In the genomic region with DNA sequence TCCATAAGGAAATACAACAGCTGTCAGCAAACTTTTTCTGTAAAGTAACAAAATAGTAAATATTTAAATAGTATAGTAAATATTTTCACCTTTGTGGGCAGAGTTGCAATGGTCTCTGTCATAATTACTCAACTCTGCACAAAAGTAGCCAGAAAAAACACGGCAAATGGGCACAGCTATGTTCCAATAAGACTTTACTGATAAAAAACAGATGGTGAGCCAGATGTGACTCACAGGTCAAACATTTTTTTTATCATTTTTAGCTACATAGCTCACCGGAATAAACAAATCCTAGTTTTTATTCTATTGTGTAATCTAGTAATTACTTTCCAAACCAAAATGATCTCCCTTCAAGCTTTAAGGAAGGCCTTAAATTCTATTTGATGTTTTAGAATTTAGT, we compare ENCODE assay signal across 1 cellular context.
A peak's percentile ranks its signal among the peaks of the same experiment; 100 is the strongest.
TF ChIP-seq lines count a peak whose summit lies in the region.

No MANE protein-coding gene starts in this region.

TF ChIP-seq in HepG2, 621 proteins besides CTCF, POLR2A, EP300 and RAD21 (continued from another document):
- TF ChIP-seq, protein P1, sequence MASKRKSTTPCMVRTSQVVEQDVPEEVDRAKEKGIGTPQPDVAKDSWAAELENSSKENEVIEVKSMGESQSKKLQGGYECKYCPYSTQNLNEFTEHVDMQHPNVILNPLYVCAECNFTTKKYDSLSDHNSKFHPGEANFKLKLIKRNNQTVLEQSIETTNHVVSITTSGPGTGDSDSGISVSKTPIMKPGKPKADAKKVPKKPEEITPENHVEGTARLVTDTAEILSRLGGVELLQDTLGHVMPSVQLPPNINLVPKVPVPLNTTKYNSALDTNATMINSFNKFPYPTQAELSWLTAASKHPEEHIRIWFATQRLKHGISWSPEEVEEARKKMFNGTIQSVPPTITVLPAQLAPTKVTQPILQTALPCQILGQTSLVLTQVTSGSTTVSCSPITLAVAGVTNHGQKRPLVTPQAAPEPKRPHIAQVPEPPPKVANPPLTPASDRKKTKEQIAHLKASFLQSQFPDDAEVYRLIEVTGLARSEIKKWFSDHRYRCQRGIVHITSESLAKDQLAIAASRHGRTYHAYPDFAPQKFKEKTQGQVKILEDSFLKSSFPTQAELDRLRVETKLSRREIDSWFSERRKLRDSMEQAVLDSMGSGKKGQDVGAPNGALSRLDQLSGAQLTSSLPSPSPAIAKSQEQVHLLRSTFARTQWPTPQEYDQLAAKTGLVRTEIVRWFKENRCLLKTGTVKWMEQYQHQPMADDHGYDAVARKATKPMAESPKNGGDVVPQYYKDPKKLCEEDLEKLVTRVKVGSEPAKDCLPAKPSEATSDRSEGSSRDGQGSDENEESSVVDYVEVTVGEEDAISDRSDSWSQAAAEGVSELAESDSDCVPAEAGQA (IDR thresholded peaks at IDR 0.05; ENCODE audit: low read depth) = no peak
- TF ChIP-seq, protein P1 (CRISPR knock-in tag; IDR thresholded peaks at IDR 0.05; ENCODE audit: borderline replicate concordance) = no peak
- TF ChIP-seq NFIC (IDR thresholded peaks at IDR 0.05; ENCODE audit: low read length) (peak; percentile 79; the same call in 1 of the 2 replicates), MAFK (conservative IDR thresholded peaks at IDR 0.05 in 1 of 2, IDR thresholded peaks at IDR 0.05 in 1 of 2; ENCODE audit: low read length in 2 of 2) (peak in 1 of 2 experiments; percentile 47; a peak in 2 of 4 replicates), CENPT (CRISPR knock-in tag; IDR thresholded peaks at IDR 0.05; ENCODE audit: low read depth) (no peak), REPIN1 (CRISPR knock-in tag; IDR thresholded peaks at IDR 0.05; ENCODE audit: borderline replicate concordance, low read depth) (no peak), KDM4B (CRISPR knock-in tag; IDR thresholded peaks at IDR 0.05) (no peak), SAP130 (CRISPR knock-in tag; IDR thresholded peaks at IDR 0.05; ENCODE audit: low read depth) (peak; percentile 43), NR2F6 (IDR thresholded peaks at IDR 0.05) (no peak), NR2F6 (CRISPR knock-in tag; IDR thresholded peaks at IDR 0.05) (peak; percentile 30; the same call in 1 of the 2 replicates), BCL6 (CRISPR knock-in tag; IDR thresholded peaks at IDR 0.05) (0 out of 2 replicates have a peak, but pooled peaks have one; percentile 31), FOSL1 (CRISPR knock-in tag; IDR thresholded peaks at IDR 0.05; ENCODE audit: borderline replicate concordance) (peak; percentile 49; the same call in 1 of the 2 replicates), ERF (CRISPR knock-in tag; IDR thresholded peaks at IDR 0.05) (peak; percentile 22; the same call in 1 of the 2 replicates), KLF16 (CRISPR knock-in tag; IDR thresholded peaks at IDR 0.05) (0 out of 4 replicates have a peak, but pooled peaks of 1 of the 2 experiments have one; percentile 20)
- TF ChIP-seq, protein P2, sequence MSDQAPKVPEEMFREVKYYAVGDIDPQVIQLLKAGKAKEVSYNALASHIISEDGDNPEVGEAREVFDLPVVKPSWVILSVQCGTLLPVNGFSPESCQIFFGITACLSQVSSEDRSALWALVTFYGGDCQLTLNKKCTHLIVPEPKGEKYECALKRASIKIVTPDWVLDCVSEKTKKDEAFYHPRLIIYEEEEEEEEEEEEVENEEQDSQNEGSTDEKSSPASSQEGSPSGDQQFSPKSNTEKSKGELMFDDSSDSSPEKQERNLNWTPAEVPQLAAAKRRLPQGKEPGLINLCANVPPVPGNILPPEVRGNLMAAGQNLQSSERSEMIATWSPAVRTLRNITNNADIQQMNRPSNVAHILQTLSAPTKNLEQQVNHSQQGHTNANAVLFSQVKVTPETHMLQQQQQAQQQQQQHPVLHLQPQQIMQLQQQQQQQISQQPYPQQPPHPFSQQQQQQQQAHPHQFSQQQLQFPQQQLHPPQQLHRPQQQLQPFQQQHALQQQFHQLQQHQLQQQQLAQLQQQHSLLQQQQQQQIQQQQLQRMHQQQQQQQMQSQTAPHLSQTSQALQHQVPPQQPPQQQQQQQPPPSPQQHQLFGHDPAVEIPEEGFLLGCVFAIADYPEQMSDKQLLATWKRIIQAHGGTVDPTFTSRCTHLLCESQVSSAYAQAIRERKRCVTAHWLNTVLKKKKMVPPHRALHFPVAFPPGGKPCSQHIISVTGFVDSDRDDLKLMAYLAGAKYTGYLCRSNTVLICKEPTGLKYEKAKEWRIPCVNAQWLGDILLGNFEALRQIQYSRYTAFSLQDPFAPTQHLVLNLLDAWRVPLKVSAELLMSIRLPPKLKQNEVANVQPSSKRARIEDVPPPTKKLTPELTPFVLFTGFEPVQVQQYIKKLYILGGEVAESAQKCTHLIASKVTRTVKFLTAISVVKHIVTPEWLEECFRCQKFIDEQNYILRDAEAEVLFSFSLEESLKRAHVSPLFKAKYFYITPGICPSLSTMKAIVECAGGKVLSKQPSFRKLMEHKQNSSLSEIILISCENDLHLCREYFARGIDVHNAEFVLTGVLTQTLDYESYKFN (CRISPR knock-in tag; conservative IDR thresholded peaks at IDR 0.05) = peak; percentile 46; the same call in 1 of the 2 replicates
- TF ChIP-seq, protein P3, sequence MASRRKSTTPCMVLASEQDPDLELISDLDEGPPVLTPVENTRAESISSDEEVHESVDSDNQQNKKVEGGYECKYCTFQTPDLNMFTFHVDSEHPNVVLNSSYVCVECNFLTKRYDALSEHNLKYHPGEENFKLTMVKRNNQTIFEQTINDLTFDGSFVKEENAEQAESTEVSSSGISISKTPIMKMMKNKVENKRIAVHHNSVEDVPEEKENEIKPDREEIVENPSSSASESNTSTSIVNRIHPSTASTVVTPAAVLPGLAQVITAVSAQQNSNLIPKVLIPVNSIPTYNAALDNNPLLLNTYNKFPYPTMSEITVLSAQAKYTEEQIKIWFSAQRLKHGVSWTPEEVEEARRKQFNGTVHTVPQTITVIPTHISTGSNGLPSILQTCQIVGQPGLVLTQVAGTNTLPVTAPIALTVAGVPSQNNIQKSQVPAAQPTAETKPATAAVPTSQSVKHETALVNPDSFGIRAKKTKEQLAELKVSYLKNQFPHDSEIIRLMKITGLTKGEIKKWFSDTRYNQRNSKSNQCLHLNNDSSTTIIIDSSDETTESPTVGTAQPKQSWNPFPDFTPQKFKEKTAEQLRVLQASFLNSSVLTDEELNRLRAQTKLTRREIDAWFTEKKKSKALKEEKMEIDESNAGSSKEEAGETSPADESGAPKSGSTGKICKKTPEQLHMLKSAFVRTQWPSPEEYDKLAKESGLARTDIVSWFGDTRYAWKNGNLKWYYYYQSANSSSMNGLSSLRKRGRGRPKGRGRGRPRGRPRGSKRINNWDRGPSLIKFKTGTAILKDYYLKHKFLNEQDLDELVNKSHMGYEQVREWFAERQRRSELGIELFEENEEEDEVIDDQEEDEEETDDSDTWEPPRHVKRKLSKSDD (CRISPR knock-in tag; IDR thresholded peaks at IDR 0.05; ENCODE audit: low read depth) = no peak
- TF ChIP-seq, protein P4, sequence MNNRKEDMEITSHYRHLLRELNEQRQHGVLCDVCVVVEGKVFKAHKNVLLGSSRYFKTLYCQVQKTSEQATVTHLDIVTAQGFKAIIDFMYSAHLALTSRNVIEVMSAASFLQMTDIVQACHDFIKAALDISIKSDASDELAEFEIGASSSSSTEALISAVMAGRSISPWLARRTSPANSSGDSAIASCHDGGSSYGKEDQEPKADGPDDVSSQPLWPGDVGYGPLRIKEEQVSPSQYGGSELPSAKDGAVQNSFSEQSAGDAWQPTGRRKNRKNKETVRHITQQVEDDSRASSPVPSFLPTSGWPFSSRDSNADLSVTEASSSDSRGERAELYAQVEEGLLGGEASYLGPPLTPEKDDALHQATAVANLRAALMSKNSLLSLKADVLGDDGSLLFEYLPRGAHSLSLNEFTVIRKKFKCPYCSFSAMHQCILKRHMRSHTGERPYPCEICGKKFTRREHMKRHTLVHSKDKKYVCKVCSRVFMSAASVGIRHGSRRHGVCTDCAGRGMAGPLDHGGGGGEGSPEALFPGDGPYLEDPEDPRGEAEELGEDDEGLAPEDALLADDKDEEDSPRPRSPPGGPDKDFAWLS (CRISPR knock-in tag; IDR thresholded peaks at IDR 0.05; ENCODE audit: borderline replicate concordance) = no peak
- TF ChIP-seq, protein P5, sequence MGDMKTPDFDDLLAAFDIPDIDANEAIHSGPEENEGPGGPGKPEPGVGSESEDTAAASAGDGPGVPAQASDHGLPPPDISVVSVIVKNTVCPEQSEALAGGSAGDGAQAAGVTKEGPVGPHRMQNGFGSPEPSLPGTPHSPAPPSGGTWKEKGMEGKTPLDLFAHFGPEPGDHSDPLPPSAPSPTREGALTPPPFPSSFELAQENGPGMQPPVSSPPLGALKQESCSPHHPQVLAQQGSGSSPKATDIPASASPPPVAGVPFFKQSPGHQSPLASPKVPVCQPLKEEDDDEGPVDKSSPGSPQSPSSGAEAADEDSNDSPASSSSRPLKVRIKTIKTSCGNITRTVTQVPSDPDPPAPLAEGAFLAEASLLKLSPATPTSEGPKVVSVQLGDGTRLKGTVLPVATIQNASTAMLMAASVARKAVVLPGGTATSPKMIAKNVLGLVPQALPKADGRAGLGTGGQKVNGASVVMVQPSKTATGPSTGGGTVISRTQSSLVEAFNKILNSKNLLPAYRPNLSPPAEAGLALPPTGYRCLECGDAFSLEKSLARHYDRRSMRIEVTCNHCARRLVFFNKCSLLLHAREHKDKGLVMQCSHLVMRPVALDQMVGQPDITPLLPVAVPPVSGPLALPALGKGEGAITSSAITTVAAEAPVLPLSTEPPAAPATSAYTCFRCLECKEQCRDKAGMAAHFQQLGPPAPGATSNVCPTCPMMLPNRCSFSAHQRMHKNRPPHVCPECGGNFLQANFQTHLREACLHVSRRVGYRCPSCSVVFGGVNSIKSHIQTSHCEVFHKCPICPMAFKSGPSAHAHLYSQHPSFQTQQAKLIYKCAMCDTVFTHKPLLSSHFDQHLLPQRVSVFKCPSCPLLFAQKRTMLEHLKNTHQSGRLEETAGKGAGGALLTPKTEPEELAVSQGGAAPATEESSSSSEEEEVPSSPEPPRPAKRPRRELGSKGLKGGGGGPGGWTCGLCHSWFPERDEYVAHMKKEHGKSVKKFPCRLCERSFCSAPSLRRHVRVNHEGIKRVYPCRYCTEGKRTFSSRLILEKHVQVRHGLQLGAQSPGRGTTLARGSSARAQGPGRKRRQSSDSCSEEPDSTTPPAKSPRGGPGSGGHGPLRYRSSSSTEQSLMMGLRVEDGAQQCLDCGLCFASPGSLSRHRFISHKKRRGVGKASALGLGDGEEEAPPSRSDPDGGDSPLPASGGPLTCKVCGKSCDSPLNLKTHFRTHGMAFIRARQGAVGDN (CRISPR knock-in tag; IDR thresholded peaks at IDR 0.05) = no peak
- TF ChIP-seq, protein P6, sequence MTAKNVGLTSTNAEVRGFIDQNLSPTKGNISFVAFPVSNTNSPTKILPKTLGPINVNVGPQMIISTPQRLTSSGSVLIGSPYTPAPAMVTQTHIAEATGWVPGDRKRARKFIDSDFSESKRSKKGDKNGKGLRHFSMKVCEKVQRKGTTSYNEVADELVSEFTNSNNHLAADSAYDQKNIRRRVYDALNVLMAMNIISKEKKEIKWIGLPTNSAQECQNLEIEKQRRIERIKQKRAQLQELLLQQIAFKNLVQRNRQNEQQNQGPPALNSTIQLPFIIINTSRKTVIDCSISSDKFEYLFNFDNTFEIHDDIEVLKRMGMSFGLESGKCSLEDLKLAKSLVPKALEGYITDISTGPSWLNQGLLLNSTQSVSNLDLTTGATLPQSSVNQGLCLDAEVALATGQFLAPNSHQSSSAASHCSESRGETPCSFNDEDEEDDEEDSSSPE (CRISPR knock-in tag; IDR thresholded peaks at IDR 0.05) = no peak
- TF ChIP-seq, protein P7, sequence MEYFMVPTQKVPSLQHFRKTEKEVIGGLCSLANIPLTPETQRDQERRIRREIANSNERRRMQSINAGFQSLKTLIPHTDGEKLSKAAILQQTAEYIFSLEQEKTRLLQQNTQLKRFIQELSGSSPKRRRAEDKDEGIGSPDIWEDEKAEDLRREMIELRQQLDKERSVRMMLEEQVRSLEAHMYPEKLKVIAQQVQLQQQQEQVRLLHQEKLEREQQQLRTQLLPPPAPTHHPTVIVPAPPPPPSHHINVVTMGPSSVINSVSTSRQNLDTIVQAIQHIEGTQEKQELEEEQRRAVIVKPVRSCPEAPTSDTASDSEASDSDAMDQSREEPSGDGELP (IDR thresholded peaks at IDR 0.05; ENCODE audit: borderline replicate concordance, low read depth) = peak; percentile 37; the same call in 1 of the 2 replicates
